Comparison of ENCODE assay signal across 17 cellular contexts in genomic region chr12:106767206-106767605, GRCh38. TPM values are rescaled to one million over a fixed set of nuclear protein-coding genes. Genes with fewer than 3 reads are reported as not detected.
DNase-seq lines count a peak whose midpoint lies in the region; ATAC-seq and TF ChIP-seq lines count a peak whose summit lies in the region.
"Had no signal": no experiment of that assay in that cellular context is flagged by ENCODE, and none has a peak within 500 bp of the region (broad histone marks: within the 10 kb centered on the region; RNA-seq: fewer than 3 reads in every experiment).

No MANE protein-coding gene starts in this region.

- CTCF ChIA-PET in WTC11 (lab: Charles Lee): interaction anchor here (0.6 kb wide), 1 partner anchor 43 kb away, joined by 3 read pairs; no protein-coding TSS in a partner anchor

- DNase-seq in H9: no peak
- DNase-seq in WTC11 (ENCODE audit: low spot score): no peak
- no peak for DNase-seq in endodermal cell
- DNase-seq in esophagus muscularis mucosa (ENCODE audit: extremely low spot score): no peak
- DNase-seq in foreskin fibroblast: no peak
- no peak for DNase-seq in natural killer cell treated with Interleukin-12 subunit alpha and Interleukin-12 subunit beta and Interleukin-15 and Interleukin-18, amount 100 ng/mL, for 72 hours (ENCODE audit: low spot score)
- DNase-seq: activated CD4-positive, alpha-beta T cell treated with anti-CD3 and anti-CD28 coated beads for 48 hours; activated T-cell treated with anti-CD3 and anti-CD28 coated beads, Interleukin-2, amount 50 U/mL, for 1 hour; aorta; dermis blood vessel endothelial cell; heart right ventricle; left colon; NCI-H1436 treated with DMSO at 0.1 percent for 48 hours; NCI-H446 treated with DMSO at 0.1 percent for 48 hours; stimulated activated naive CD4-positive, alpha-beta T cell treated with Interleukin-2 at 50 U/mL for 16 hours had no signal

- no peaks in the 10 kb centered on the region for H3K27me3 Mint-ChIP-seq in H9 (ENCODE audit: low read depth)
- H3K27me3 Mint-ChIP-seq in WTC11 (ENCODE audit: low read depth): no peaks in the 10 kb centered on the region
- no peaks in the 10 kb centered on the region for H3K27me3 Mint-ChIP-seq in endodermal cell (ENCODE audit: insufficient read depth)
- peaks cover 20 to 35% of the 10 kb centered on the region in 2 donors for H3K27me3 Mint-ChIP-seq in natural killer cell treated with Interleukin-12 subunit alpha and Interleukin-12 subunit beta and Interleukin-15 and Interleukin-18, amount 100 ng/mL, for 72 hours

- POLR2A ChIA-PET in WTC11 (lab: Charles Lee): interaction anchor here (0.6 to 0.8 kb wide), 2 partner anchors 166 to 409 kb away, joined by 3 read pairs; no protein-coding TSS in a partner anchor

- H2BK15ac ChIP-seq in H9 (ENCODE audit: low read depth, low read length): no peak overlapping the region

- no peak overlapping the region for H3K18ac ChIP-seq in H9 (ENCODE audit: insufficient read length, low read depth, low read length)

- H2BK20ac ChIP-seq in H9 (ENCODE audit: low read depth, low read length, poor library complexity, severe bottlenecking): no peak overlapping the region

- H4K5ac ChIP-seq in H9 (ENCODE audit: insufficient read length, low read depth, low read length): no peak overlapping the region

- H3K9ac ChIP-seq in H9 (ENCODE audit: extremely low read depth, insufficient read length, low read length) (no peak overlapping the region), endodermal cell (ENCODE audit: extremely low read depth, low read length, poor library complexity, severe bottlenecking) (no peak overlapping the region), parathyroid adenoma (no peak overlapping the region)

- H3K79me2 ChIP-seq in H9 (ENCODE audit: insufficient read depth, low read length): no peaks in the 10 kb centered on the region
- no peaks in the 10 kb centered on the region for H3K79me2 ChIP-seq in parathyroid adenoma

- H3K56ac ChIP-seq in H9 (ENCODE audit: insufficient read length, low read depth, low read length): no peak overlapping the region

- H3K4me1 ChIP-seq in H9 (ENCODE audit: insufficient read depth, low read length): peaks cover 12% of the 10 kb centered on the region
- peaks cover 20% of the 10 kb centered on the region for H3K4me1 ChIP-seq in endodermal cell (ENCODE audit: control insufficient read depth, insufficient read depth, low read length)
- peaks cover 33% of the 10 kb centered on the region for H3K4me1 ChIP-seq in parathyroid adenoma
- peaks cover 5 to 24% (median 13%) of the 10 kb centered on the region in 4 donors for H3K4me1 ChIP-seq in esophagus muscularis mucosa

- H3K23me2 ChIP-seq in H9 (ENCODE audit: insufficient read length, low read depth, low read length, poor library complexity, severe bottlenecking): peaks cover 3% of the 10 kb centered on the region

- H3K4me3 Mint-ChIP-seq in H9 (no peak overlapping the region; a peak in 1 of 5 replicates), WTC11 (no peak overlapping the region), endodermal cell (no peak overlapping the region)
- no peak overlapping the region for H3K4me3 Mint-ChIP-seq in natural killer cell treated with Interleukin-12 subunit alpha and Interleukin-12 subunit beta and Interleukin-15 and Interleukin-18, amount 100 ng/mL, for 72 hours

- H4K20me1 ChIP-seq in H9 (ENCODE audit: control insufficient read depth, insufficient read depth, insufficient read length): no peaks in the 10 kb centered on the region

- intact Hi-C loops in esophagus muscularis mucosa (cut with DNase I): no loop called here

- no peak overlapping the region for H2BK120ac ChIP-seq in H9 (ENCODE audit: low read depth, low read length, poor library complexity, severe bottlenecking)

- H3K4me1 Mint-ChIP-seq in H9 (peaks cover 57 to 60% of the 10 kb centered on the region in 2 experiments), WTC11 (peaks cover 64% of the 10 kb centered on the region), endodermal cell (peaks cover 38% of the 10 kb centered on the region)
- H3K4me1 Mint-ChIP-seq in natural killer cell treated with Interleukin-12 subunit alpha and Interleukin-12 subunit beta and Interleukin-15 and Interleukin-18, amount 100 ng/mL, for 72 hours (ENCODE audit: low read depth in 2 of 2): no peaks in the 10 kb centered on the region

- H3K4me3 ChIP-seq in endodermal cell (ENCODE audit: low read length): no peak overlapping the region
- no peak overlapping the region for H3K4me3 ChIP-seq in parathyroid adenoma (ENCODE audit: low read depth, low read length)
- no peak overlapping the region for H3K4me3 ChIP-seq in esophagus muscularis mucosa
- H3K4me3 ChIP-seq in foreskin fibroblast (ENCODE audit: low read depth in 1 of 2, low read length in 2 of 2): no peak overlapping the region
- H3K4me3 ChIP-seq: heart right ventricle had no signal

- no peak overlapping the region for H2BK5ac ChIP-seq in H9 (ENCODE audit: insufficient read length, low read length)

- WGBS in H9 (ENCODE audit: extremely low coverage, insufficient read length, low lambda C conversion rate): no CpG with 5 or more reads among the region's 2 CpGs
- 71 to 73% methylated on average over 2 of the region's 2 CpGs for WGBS in endodermal cell (ENCODE audit: insufficient coverage in 1 of 2, insufficient read length in 1 of 2), 2 experiments
- WGBS in esophagus muscularis mucosa: 57% methylated on average over 2 of the region's 2 CpGs

- H3K4ac ChIP-seq in H9 (ENCODE audit: low read depth, low read length): no peak overlapping the region

- H3K27ac Mint-ChIP-seq in H9: peak overlapping the region; percentile 44 to 98 (median 76); a peak in 4 of 7 replicates
- peak overlapping the region; percentile 85 for H3K27ac Mint-ChIP-seq in WTC11
- H3K27ac Mint-ChIP-seq in endodermal cell: no peak overlapping the region
- no peak overlapping the region for H3K27ac Mint-ChIP-seq in natural killer cell treated with Interleukin-12 subunit alpha and Interleukin-12 subunit beta and Interleukin-15 and Interleukin-18, amount 100 ng/mL, for 72 hours

- H3K27ac ChIP-seq in H9 (ENCODE audit: insufficient read length, low read depth, low read length): peak overlapping the region; percentile 22
- H3K27ac ChIP-seq in endodermal cell (ENCODE audit: low read depth, low read length): peak overlapping the region; percentile 90
- H3K27ac ChIP-seq in parathyroid adenoma: peak overlapping the region; percentile 84
- no peak overlapping the region for H3K27ac ChIP-seq in esophagus muscularis mucosa (replicated peaks in 1 of 4)

- no peaks in the 10 kb centered on the region for H3K36me3 ChIP-seq in endodermal cell (ENCODE audit: control insufficient read depth, insufficient read depth, low read length)
- no peaks in the 10 kb centered on the region for H3K36me3 ChIP-seq in parathyroid adenoma (ENCODE audit: control insufficient read depth, insufficient read depth, low read length)
- no peaks in the 10 kb centered on the region for H3K36me3 ChIP-seq in esophagus muscularis mucosa
- H3K36me3 ChIP-seq: heart right ventricle had no signal

- no peaks in the 10 kb centered on the region for H3K79me1 ChIP-seq in H9 (ENCODE audit: insufficient read depth, low read depth, low read length, poor library complexity, severe bottlenecking)

- H2AK5ac ChIP-seq in H9 (ENCODE audit: insufficient read length, low read length): no peak overlapping the region

- no peak for ATAC-seq in WTC11
- no peak for ATAC-seq in natural killer cell treated with Interleukin-12 subunit alpha and Interleukin-12 subunit beta and Interleukin-15 and Interleukin-18, amount 100 ng/mL, for 72 hours
- ATAC-seq in GM19463 (IDR thresholded peaks at IDR 0.05; ENCODE audit: unreplicated experiment): no peak
- ATAC-seq: left colon had no signal

- H3K23ac ChIP-seq in H9 (ENCODE audit: insufficient read length, low read depth, low read length): no peak overlapping the region

- no peaks in the 10 kb centered on the region for H3K27me3 ChIP-seq in H9 (ENCODE audit: insufficient read depth, low read length)
- no peaks in the 10 kb centered on the region for H3K27me3 ChIP-seq in endodermal cell (ENCODE audit: control insufficient read depth, insufficient read depth, low read length, poor library complexity, severe bottlenecking)
- H3K27me3 ChIP-seq in parathyroid adenoma (ENCODE audit: control insufficient read depth, insufficient read depth, low read length): no peaks in the 10 kb centered on the region
- peaks cover 0 to 12% (median 0%) of the 10 kb centered on the region in 4 donors for H3K27me3 ChIP-seq in esophagus muscularis mucosa

- no peak for TF ChIP-seq EP300 in esophagus muscularis mucosa (IDR thresholded peaks at IDR 0.05)

- H3T11ph ChIP-seq in H9 (ENCODE audit: low read length): no peak overlapping the region

- no peak for TF ChIP-seq POLR2A in esophagus muscularis mucosa (IDR thresholded peaks at IDR 0.05; ENCODE audit: low read depth)

- peak overlapping the region; percentile 64 for H3K4me2 ChIP-seq in H9 (ENCODE audit: insufficient read depth, insufficient read length, low read length)
- H3K4me2 ChIP-seq in parathyroid adenoma (ENCODE audit: low read length): no peak overlapping the region

- H4K91ac ChIP-seq in H9 (ENCODE audit: insufficient read length, low read depth, low read length): no peak overlapping the region

- H2BK12ac ChIP-seq in H9 (ENCODE audit: insufficient read length, low read depth, low read length): no peak overlapping the region

- H3K9me3 ChIP-seq in H9 (ENCODE audit: control insufficient read depth, low read depth, low read length): no peaks in the 10 kb centered on the region
- no peaks in the 10 kb centered on the region for H3K9me3 ChIP-seq in endodermal cell (ENCODE audit: control insufficient read depth, low read length)
- H3K9me3 ChIP-seq in parathyroid adenoma (ENCODE audit: control insufficient read depth, low read length): no peaks in the 10 kb centered on the region
- H3K9me3 ChIP-seq in esophagus muscularis mucosa: no peaks in the 10 kb centered on the region
- H3K9me3 ChIP-seq: heart right ventricle had no signal

- peaks cover 0 to 3% (median 0%) of the 10 kb centered on the region in 3 experiments; a peak in 1 of 7 replicates for H3K36me3 Mint-ChIP-seq in H9 (ENCODE audit: insufficient read depth in 1 of 3, low read depth in 3 of 3)
- H3K36me3 Mint-ChIP-seq in WTC11: no peaks in the 10 kb centered on the region; the same call in 1 of the 2 replicates
- H3K36me3 Mint-ChIP-seq in endodermal cell (ENCODE audit: low read depth): no peaks in the 10 kb centered on the region
- no peaks in the 10 kb centered on the region for H3K36me3 Mint-ChIP-seq in natural killer cell treated with Interleukin-12 subunit alpha and Interleukin-12 subunit beta and Interleukin-15 and Interleukin-18, amount 100 ng/mL, for 72 hours

- no peak overlapping the region for H3K14ac ChIP-seq in H9 (ENCODE audit: insufficient read depth, low read length)

- H2AFZ ChIP-seq in H9 (ENCODE audit: low read length) (no peak overlapping the region), parathyroid adenoma (peak overlapping the region; percentile 92)

- TF ChIP-seq CTCF in H9 (conservative IDR thresholded peaks at IDR 0.05) (no peak), WTC11 (IDR thresholded peaks at IDR 0.05) (no peak), endodermal cell (conservative IDR thresholded peaks at IDR 0.05) (no peak), parathyroid adenoma (IDR thresholded peaks at IDR 0.05) (no peak), esophagus muscularis mucosa (IDR thresholded peaks at IDR 0.05) (no peak), foreskin fibroblast (IDR thresholded peaks at IDR 0.05; ENCODE audit: low read depth, low read length) (no peak)

- no peak overlapping the region for H4K8ac ChIP-seq in H9 (replicated peaks; ENCODE audit: insufficient read length, low read depth, low read length)

- no peaks in the 10 kb centered on the region for H3K9me3 Mint-ChIP-seq in H9
- H3K9me3 Mint-ChIP-seq in WTC11: no peaks in the 10 kb centered on the region; the same call in 1 of the 2 replicates
- no peaks in the 10 kb centered on the region for H3K9me3 Mint-ChIP-seq in endodermal cell
- H3K9me3 Mint-ChIP-seq in natural killer cell treated with Interleukin-12 subunit alpha and Interleukin-12 subunit beta and Interleukin-15 and Interleukin-18, amount 100 ng/mL, for 72 hours: no peaks in the 10 kb centered on the region

RNA-seq across cellular contexts. Expression of gene RIC8B, which starts 7.3 kb away (rescaled TPM):
- 23.8 and 29.0 TPM in 2 replicates for total RNA-seq in H9 (2021)
- total RNA-seq in WTC11 (2021): 14.5 to 20.2 TPM (median 17.3 TPM) in 3 replicates
- total RNA-seq in endodermal cell: 10 to 100 TPM; 19.6 to 23.3 TPM
- polyA plus RNA-seq in endodermal cell (2013, experiment 1 of 2): 25.6 TPM
- polyA plus RNA-seq in endodermal cell (2013, experiment 2 of 2): 23.2 TPM
- 10 to 100 TPM; 13.8 to 19.1 (median 15.3) TPM for total RNA-seq in esophagus muscularis mucosa
- 10 to 100 TPM; 15.8 to 18.2 TPM for total RNA-seq in natural killer cell treated with Interleukin-12 subunit alpha and Interleukin-12 subunit beta and Interleukin-15 and Interleukin-18, amount 100 ng/mL, for 72 hours

Comparison
In these comparisons a context has a peak if more than half of its experiments do, and no peak if none do; other contexts are left out.
1. H3K27ac ChIP-seq: peak in H9 (single experiment), endodermal cell (single experiment) and parathyroid adenoma (single experiment); none in esophagus muscularis mucosa (0 of 4).
2. H3K27ac Mint-ChIP-seq: peak in H9 (3 of 3) and WTC11 (single experiment); none in endodermal cell (single experiment) and natural killer cell treated with Interleukin-12 subunit alpha and Interleukin-12 subunit beta and Interleukin-15 and Interleukin-18, amount 100 ng/mL, for 72 hours (0 of 2).